23 cellular contexts compared by ENCODE assay signal in genomic region chr11:44467931-44468330, GRCh38.
"Had no signal": no experiment of that assay in that cellular context is flagged by ENCODE, and none has a peak within 500 bp of the region (broad histone marks: within the 10 kb centered on the region; RNA-seq: fewer than 3 reads in every experiment).

No MANE protein-coding gene starts in this region.

- H3K27me3 ChIP-seq: ascending aorta, body of pancreas, Peyer's patch had no signal

- H3K4me1 Mint-ChIP-seq: activated naive CD4-positive, alpha-beta T cell treated with anti-CD3 and anti-CD28 coated beads, Interleukin-2, amount 50 U/mL, for 24 hours had no signal

- DNase-seq: activated CD4-positive, alpha-beta T cell treated with anti-CD3 and anti-CD28 coated beads for 48 hours; activated CD4-positive, alpha-beta T cell treated with anti-CD3 and anti-CD28 coated beads, Interleukin-2, amount 50 U/mL, for 4 hours; activated CD4-positive, CD25-positive, alpha-beta regulatory T cell treated with anti-CD3 and anti-CD28 coated beads, Interleukin-2, amount 50 U/mL, for 72 hours; activated CD8-positive, alpha-beta memory T cell treated with anti-CD3 and anti-CD28 coated beads, Interleukin-2, amount 50 U/mL, for 48 hours; activated CD8-positive, alpha-beta T cell treated with anti-CD3 and anti-CD28 coated beads, Interleukin-2, amount 10 ng/mL, durations not matched to agents 7 days and 5 days; activated T-cell treated with anti-CD3 and anti-CD28 coated beads, Interleukin-2, amount 50 U/mL, for 1 hour; body of pancreas; IMR-90; Kasumi-1; KBM-7; NCI-H1048; NCI-H146; NCI-H187 treated with DMSO at 0.1 percent for 48 hours; NCI-H2081 treated with DMSO at 0.1 percent for 48 hours; NCI-H226; NCI-H526 treated with DMSO at 0.1 percent for 48 hours; NK-92 treated with Interleukin-12 subunit alpha and Interleukin-12 subunit beta, amount 100 ng/mL, for 24 hours; Peyer's patch; Right ventricle myocardium superior had no signal

- H3K36me3 Mint-ChIP-seq: activated naive CD4-positive, alpha-beta T cell treated with anti-CD3 and anti-CD28 coated beads, Interleukin-2, amount 50 U/mL, for 24 hours had no signal

- H3K9me3 Mint-ChIP-seq: activated naive CD4-positive, alpha-beta T cell treated with anti-CD3 and anti-CD28 coated beads, Interleukin-2, amount 50 U/mL, for 24 hours had no signal

- H3K4me1 ChIP-seq: ascending aorta, body of pancreas, Peyer's patch had no signal

- H3K27ac ChIP-seq: ascending aorta, body of pancreas, Peyer's patch, RWPE1 had no signal

- H3K9me3 ChIP-seq: ascending aorta, body of pancreas, Peyer's patch had no signal

- H3K4me3 Mint-ChIP-seq: activated CD8-positive, alpha-beta T cell treated with anti-CD3 and anti-CD28 coated beads, Interleukin-2, amount 10 ng/mL, durations not matched to agents 7 days and 5 days; activated naive CD4-positive, alpha-beta T cell treated with anti-CD3 and anti-CD28 coated beads, Interleukin-2, amount 50 U/mL, for 24 hours; T-helper 1 cell treated with Interleukin-12 subunit alpha and Interleukin-12 subunit beta and Interleukin-4 antibody, amounts not matched to agents 30 μg/mL and 1 μg/mL, for 36 hours had no signal

- H3K27ac Mint-ChIP-seq: activated CD8-positive, alpha-beta T cell treated with anti-CD3 and anti-CD28 coated beads, Interleukin-2, amount 10 ng/mL, durations not matched to agents 7 days and 5 days; activated naive CD4-positive, alpha-beta T cell treated with anti-CD3 and anti-CD28 coated beads, Interleukin-2, amount 50 U/mL, for 24 hours; T-helper 1 cell treated with Interleukin-12 subunit alpha and Interleukin-12 subunit beta and Interleukin-4 antibody, amounts not matched to agents 30 μg/mL and 1 μg/mL, for 36 hours had no signal

- H3K36me3 ChIP-seq: ascending aorta, Peyer's patch had no signal

- H3K4me3 ChIP-seq: ascending aorta, body of pancreas, Peyer's patch had no signal
